In the genomic region with DNA sequence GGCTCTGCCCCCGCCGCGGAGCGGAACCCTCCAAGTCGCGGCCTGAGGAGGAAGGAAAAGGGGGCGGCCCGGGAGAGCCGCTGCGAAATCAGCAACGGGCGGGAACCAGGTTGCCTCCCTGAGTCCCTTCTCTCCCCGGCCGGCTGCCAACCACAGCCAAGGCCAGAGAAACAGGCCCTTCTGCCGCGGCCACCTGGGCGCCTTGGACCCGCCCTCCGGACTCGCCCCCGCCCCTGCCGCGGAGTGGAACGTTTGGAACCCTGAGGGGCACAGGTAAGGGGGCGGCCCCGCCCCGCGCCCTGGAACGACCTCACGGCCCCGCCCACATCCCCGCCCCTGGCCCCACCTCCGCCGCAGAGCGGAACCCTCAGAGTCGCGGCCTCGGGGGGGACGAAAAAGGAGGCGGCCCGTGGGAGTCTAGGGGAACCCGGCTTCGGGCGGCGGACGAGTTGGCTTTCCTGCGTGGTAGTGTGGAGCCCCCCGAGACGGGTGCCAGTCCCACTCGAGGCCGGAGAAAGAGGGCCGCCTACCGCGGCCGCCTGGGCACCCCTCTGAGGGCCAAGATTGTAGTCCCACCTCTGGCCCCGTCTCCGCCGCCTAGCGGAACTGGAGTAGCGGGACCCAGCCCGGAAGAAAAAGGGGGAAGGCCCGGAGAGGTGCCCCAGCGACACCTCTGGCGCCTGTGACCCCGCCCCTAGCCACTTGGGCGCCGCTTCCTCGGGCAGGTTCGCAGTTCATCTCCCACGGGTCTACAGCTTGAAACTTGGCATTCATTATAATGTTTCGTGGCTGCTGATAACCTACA, we compare ENCODE assay signal across 1 cellular context.
TF ChIP-seq lines count a peak whose summit lies in the region.

No MANE protein-coding gene starts in this region.

TF ChIP-seq in K562, 482 proteins besides CTCF, POLR2A, EP300 and RAD21 (continued from another document and continues in another):
- peak; percentile 23; the same call in 1 of the 2 replicates for TF ChIP-seq FOXM1 (IDR thresholded peaks at IDR 0.05; ENCODE audit: low read depth)
- no peak for TF ChIP-seq FOXM1 (CRISPR knock-in tag; IDR thresholded peaks at IDR 0.05; ENCODE audit: low read depth)
- TF ChIP-seq ATF1 (CRISPR knock-in tag; IDR thresholded peaks at IDR 0.05), result no peak
- TF ChIP-seq ATF1 (tag; IDR thresholded peaks at IDR 0.05), result peak; percentile 67
- TF ChIP-seq ETV6 (IDR thresholded peaks at IDR 0.05; ENCODE audit: borderline replicate concordance in 1 of 2, low read depth in 2 of 2, low read length in 1 of 2), result 0 out of 4 replicates have a peak, but pooled peaks of 1 of the 2 experiments have one; percentile 31
- TF ChIP-seq ETV6 (CRISPR knock-in tag; IDR thresholded peaks at IDR 0.05; ENCODE audit: borderline replicate concordance), result no peak
- peak; percentile 99 for TF ChIP-seq ATF7 (IDR thresholded peaks at IDR 0.05)
- TF ChIP-seq TAF7 (tag; IDR thresholded peaks at IDR 0.05), result peak; percentile 37; the same call in 1 of the 2 replicates
- peak; percentile 52; the same call in 1 of the 2 replicates for TF ChIP-seq KLF13 (tag; IDR thresholded peaks at IDR 0.05; ENCODE audit: borderline replicate concordance, low read depth)
- TF ChIP-seq SAP30 (IDR thresholded peaks at IDR 0.05; ENCODE audit: borderline replicate concordance, insufficient read depth, low read depth, low read length, poor library complexity, severe bottlenecking), result no peak
- TF ChIP-seq, protein P1, sequence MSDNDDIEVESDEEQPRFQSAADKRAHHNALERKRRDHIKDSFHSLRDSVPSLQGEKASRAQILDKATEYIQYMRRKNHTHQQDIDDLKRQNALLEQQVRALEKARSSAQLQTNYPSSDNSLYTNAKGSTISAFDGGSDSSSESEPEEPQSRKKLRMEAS (CRISPR knock-in tag; IDR thresholded peaks at IDR 0.05), result no peak
- no peak for TF ChIP-seq NFATC3 (IDR thresholded peaks at IDR 0.05)
- TF ChIP-seq KHSRP (IDR thresholded peaks at IDR 0.05), result no peak
- TF ChIP-seq HDAC3 (IDR thresholded peaks at IDR 0.05; ENCODE audit: borderline replicate concordance, partially characterized antibody), result peak; percentile 28
- TF ChIP-seq CCNT2 (IDR thresholded peaks at IDR 0.05; ENCODE audit: borderline replicate concordance, extremely low read depth, insufficient read length, low read depth, low read length), result no peak
- peak; percentile 78 for TF ChIP-seq SP1 (CRISPR knock-in tag; IDR thresholded peaks at IDR 0.05)
- TF ChIP-seq, protein P2, sequence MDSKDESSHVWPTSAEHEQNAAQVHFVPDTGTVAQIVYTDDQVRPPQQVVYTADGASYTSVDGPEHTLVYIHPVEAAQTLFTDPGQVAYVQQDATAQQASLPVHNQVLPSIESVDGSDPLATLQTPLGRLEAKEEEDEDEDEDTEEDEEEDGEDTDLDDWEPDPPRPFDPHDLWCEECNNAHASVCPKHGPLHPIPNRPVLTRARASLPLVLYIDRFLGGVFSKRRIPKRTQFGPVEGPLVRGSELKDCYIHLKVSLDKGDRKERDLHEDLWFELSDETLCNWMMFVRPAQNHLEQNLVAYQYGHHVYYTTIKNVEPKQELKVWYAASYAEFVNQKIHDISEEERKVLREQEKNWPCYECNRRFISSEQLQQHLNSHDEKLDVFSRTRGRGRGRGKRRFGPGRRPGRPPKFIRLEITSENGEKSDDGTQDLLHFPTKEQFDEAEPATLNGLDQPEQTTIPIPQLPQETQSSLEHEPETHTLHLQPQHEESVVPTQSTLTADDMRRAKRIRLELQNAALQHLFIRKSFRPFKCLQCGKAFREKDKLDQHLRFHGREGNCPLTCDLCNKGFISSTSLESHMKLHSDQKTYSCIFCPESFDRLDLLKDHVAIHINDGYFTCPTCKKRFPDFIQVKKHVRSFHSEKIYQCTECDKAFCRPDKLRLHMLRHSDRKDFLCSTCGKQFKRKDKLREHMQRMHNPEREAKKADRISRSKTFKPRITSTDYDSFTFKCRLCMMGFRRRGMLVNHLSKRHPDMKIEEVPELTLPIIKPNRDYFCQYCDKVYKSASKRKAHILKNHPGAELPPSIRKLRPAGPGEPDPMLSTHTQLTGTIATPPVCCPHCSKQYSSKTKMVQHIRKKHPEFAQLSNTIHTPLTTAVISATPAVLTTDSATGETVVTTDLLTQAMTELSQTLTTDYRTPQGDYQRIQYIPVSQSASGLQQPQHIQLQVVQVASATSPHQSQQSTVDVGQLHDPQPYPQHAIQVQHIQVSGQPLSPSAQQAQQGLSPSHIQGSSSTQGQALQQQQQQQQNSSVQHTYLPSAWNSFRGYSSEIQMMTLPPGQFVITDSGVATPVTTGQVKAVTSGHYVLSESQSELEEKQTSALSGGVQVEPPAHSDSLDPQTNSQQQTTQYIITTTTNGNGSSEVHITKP (IDR thresholded peaks at IDR 0.05; ENCODE audit: partially characterized antibody), result peak; percentile 99
- TF ChIP-seq ZNF124 (CRISPR knock-in tag; IDR thresholded peaks at IDR 0.05), result no peak
- TF ChIP-seq SOX6 (IDR thresholded peaks at IDR 0.05), result no peak; the same call in 1 of the 2 replicates
- TF ChIP-seq, protein P3, sequence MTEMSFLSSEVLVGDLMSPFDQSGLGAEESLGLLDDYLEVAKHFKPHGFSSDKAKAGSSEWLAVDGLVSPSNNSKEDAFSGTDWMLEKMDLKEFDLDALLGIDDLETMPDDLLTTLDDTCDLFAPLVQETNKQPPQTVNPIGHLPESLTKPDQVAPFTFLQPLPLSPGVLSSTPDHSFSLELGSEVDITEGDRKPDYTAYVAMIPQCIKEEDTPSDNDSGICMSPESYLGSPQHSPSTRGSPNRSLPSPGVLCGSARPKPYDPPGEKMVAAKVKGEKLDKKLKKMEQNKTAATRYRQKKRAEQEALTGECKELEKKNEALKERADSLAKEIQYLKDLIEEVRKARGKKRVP (CRISPR knock-in tag; IDR thresholded peaks at IDR 0.05), result no peak
- TF ChIP-seq, protein P4, sequence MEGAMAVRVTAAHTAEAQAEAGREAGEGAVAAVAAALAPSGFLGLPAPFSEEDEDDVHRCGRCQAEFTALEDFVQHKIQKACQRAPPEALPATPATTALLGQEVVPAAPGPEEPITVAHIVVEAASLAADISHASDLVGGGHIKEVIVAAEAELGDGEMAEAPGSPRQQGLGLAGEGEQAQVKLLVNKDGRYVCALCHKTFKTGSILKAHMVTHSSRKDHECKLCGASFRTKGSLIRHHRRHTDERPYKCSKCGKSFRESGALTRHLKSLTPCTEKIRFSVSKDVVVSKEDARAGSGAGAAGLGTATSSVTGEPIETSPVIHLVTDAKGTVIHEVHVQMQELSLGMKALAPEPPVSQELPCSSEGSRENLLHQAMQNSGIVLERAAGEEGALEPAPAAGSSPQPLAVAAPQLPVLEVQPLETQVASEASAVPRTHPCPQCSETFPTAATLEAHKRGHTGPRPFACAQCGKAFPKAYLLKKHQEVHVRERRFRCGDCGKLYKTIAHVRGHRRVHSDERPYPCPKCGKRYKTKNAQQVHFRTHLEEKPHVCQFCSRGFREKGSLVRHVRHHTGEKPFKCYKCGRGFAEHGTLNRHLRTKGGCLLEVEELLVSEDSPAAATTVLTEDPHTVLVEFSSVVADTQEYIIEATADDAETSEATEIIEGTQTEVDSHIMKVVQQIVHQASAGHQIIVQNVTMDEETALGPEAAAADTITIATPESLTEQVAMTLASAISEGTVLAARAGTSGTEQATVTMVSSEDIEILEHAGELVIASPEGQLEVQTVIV (CRISPR knock-in tag; IDR thresholded peaks at IDR 0.05; ENCODE audit: borderline replicate concordance), result no peak
- TF ChIP-seq, protein P5, sequence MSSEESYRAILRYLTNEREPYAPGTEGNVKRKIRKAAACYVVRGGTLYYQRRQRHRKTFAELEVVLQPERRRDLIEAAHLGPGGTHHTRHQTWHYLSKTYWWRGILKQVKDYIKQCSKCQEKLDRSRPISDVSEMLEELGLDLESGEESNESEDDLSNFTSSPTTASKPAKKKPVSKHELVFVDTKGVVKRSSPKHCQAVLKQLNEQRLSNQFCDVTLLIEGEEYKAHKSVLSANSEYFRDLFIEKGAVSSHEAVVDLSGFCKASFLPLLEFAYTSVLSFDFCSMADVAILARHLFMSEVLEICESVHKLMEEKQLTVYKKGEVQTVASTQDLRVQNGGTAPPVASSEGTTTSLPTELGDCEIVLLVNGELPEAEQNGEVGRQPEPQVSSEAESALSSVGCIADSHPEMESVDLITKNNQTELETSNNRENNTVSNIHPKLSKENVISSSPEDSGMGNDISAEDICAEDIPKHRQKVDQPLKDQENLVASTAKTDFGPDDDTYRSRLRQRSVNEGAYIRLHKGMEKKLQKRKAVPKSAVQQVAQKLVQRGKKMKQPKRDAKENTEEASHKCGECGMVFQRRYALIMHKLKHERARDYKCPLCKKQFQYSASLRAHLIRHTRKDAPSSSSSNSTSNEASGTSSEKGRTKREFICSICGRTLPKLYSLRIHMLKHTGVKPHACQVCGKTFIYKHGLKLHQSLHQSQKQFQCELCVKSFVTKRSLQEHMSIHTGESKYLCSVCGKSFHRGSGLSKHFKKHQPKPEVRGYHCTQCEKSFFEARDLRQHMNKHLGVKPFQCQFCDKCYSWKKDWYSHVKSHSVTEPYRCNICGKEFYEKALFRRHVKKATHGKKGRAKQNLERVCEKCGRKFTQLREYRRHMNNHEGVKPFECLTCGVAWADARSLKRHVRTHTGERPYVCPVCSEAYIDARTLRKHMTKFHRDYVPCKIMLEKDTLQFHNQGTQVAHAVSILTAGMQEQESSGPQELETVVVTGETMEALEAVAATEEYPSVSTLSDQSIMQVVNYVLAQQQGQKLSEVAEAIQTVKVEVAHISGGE (CRISPR knock-in tag; IDR thresholded peaks at IDR 0.05), result peak; percentile 93 to 99 (median 96)
- no peak for TF ChIP-seq ZNF347 (CRISPR knock-in tag; IDR thresholded peaks at IDR 0.05; ENCODE audit: low read depth)
- TF ChIP-seq KDM5B (IDR thresholded peaks at IDR 0.05; ENCODE audit: insufficient replicate concordance, low read depth, low read length), result peak; percentile 68
- TF ChIP-seq SPI1 (IDR thresholded peaks at IDR 0.05; ENCODE audit: borderline replicate concordance, low read depth, low read length), result 0 out of 2 replicates have a peak, but pooled peaks have one; percentile 8
- no peak for TF ChIP-seq BCL6 (CRISPR knock-in tag; IDR thresholded peaks at IDR 0.05)
- TF ChIP-seq HCFC1 (IDR thresholded peaks at IDR 0.05; ENCODE audit: low read depth, low read length), result peak; percentile 69
- no peak for TF ChIP-seq GMEB1 (CRISPR knock-in tag; IDR thresholded peaks at IDR 0.05)
- no peak for TF ChIP-seq ZNF668 (CRISPR knock-in tag; IDR thresholded peaks at IDR 0.05)
- TF ChIP-seq ZEB2 (IDR thresholded peaks at IDR 0.05), result peak; percentile 92
- no peak for TF ChIP-seq MLLT1 (IDR thresholded peaks at IDR 0.05)
- peak; percentile 64; the same call in 1 of the 2 replicates for TF ChIP-seq PHF8 (IDR thresholded peaks at IDR 0.05; ENCODE audit: borderline replicate concordance, low read length)
- no peak for TF ChIP-seq CHD1 (IDR thresholded peaks at IDR 0.05; ENCODE audit: low read length)
- peak; percentile 82 for TF ChIP-seq POLR2G (IDR thresholded peaks at IDR 0.05; ENCODE audit: low read depth, low read length)
- TF ChIP-seq ID3 (CRISPR knock-in tag; IDR thresholded peaks at IDR 0.05), result no peak
- 0 out of 2 replicates have a peak, but pooled peaks have one; percentile 57 for TF ChIP-seq ID3 (tag; IDR thresholded peaks at IDR 0.05)
- TF ChIP-seq NCOA1 (IDR thresholded peaks at IDR 0.05; ENCODE audit: low read depth), result peak; percentile 98
- no peak for TF ChIP-seq ZNF830 (CRISPR knock-in tag; IDR thresholded peaks at IDR 0.05)
- no peak for TF ChIP-seq RFX5 (IDR thresholded peaks at IDR 0.05; ENCODE audit: low read depth, low read length)
- peak in 1 of 2 experiments; percentile 99; a peak in 2 of 4 replicates for TF ChIP-seq TRIM24 (IDR thresholded peaks at IDR 0.05)
- no peak for TF ChIP-seq CTCFL (IDR thresholded peaks at IDR 0.05; ENCODE audit: borderline replicate concordance, insufficient read depth, low read depth, low read length, poor library complexity, severe bottlenecking)
- TF ChIP-seq CTBP1 (IDR thresholded peaks at IDR 0.05; ENCODE audit: borderline replicate concordance), result peak; percentile 45; the same call in 1 of the 2 replicates
- 0 out of 4 replicates have a peak, but pooled peaks of 1 of the 2 experiments have one; percentile 44 for TF ChIP-seq KDM4B (IDR thresholded peaks at IDR 0.05; ENCODE audit: borderline replicate concordance in 2 of 2, low read depth in 1 of 2)
- TF ChIP-seq GATAD2B (IDR thresholded peaks at IDR 0.05; ENCODE audit: borderline replicate concordance), result no peak
- TF ChIP-seq ETV1 (tag; conservative IDR thresholded peaks at IDR 0.05; ENCODE audit: low read depth), result peak; percentile 52
